ENCODE assay signal across 13 cellular contexts in genomic region chr2:119364798-119365197, GRCh38. TPM values are rescaled to one million over a fixed set of nuclear protein-coding genes. Genes with fewer than 3 reads are reported as not detected.
DNase-seq lines count a peak whose midpoint lies in the region; ATAC-seq, FAIRE-seq and TF ChIP-seq lines count a peak whose summit lies in the region.
"Had no signal": no experiment of that assay in that cellular context is flagged by ENCODE, and none has a peak within 500 bp of the region (broad histone marks: within the 10 kb centered on the region; RNA-seq: fewer than 3 reads in every experiment).

No MANE protein-coding gene starts in this region.

- no peak overlapping the region for H2AFZ ChIP-seq in HepG2 (ENCODE audit: low read length)

- H3K9me3 ChIP-seq in HepG2 (ENCODE audit: low read length) (no peaks in the 10 kb centered on the region), right lobe of liver (no peaks in the 10 kb centered on the region), iPS-20b (ENCODE audit: insufficient read depth, low read depth, low read length) (no peaks in the 10 kb centered on the region)

- no peaks in the 10 kb centered on the region for H3K27me3 Mint-ChIP-seq in activated B cell treated with CpG ODN at 0.5 μM for 24 hours
- no peaks in the 10 kb centered on the region for H3K27me3 Mint-ChIP-seq in stimulated activated naive CD8-positive, alpha-beta T cell treated with anti-CD3 and anti-CD28 coated beads, Interleukin-15, amount 100 ng/mL, for 72 hours

- no peak for TF ChIP-seq RAD21 in HepG2 (CRISPR knock-in tag; IDR thresholded peaks at IDR 0.05)

- H3K36me3 Mint-ChIP-seq in activated B cell treated with CpG ODN at 0.5 μM for 24 hours (ENCODE audit: low read depth): peaks cover 25% of the 10 kb centered on the region

- H3K36me3 ChIP-seq in HepG2 (replicated peaks in 1 of 2; ENCODE audit: control insufficient read depth in 1 of 2, insufficient read depth in 2 of 2, low read length in 2 of 2) (peaks cover 14 to 17% of the 10 kb centered on the region in 2 experiments), right lobe of liver (peaks cover 0 to 18% (median 7%) of the 10 kb centered on the region in 4 donors), iPS-20b (ENCODE audit: insufficient read depth, low read depth, low read length) (peaks cover 17% of the 10 kb centered on the region)

- no peak overlapping the region for H3K27ac ChIP-seq in HepG2 (ENCODE audit: extremely low read length, insufficient read depth, low read length)
- no peak overlapping the region for H3K27ac ChIP-seq in right lobe of liver
- no peak overlapping the region for H3K27ac ChIP-seq in iPS-20b (ENCODE audit: low read length)
- H3K27ac ChIP-seq: RWPE1 had no signal

- no peak for ATAC-seq in HepG2
- no peak for ATAC-seq in right lobe of liver
- ATAC-seq in activated B cell treated with CpG ODN at 0.5 μM for 24 hours (ENCODE audit: low read depth): no peak
- no peak for ATAC-seq in stimulated activated naive CD8-positive, alpha-beta T cell treated with anti-CD3 and anti-CD28 coated beads, Interleukin-15, amount 100 ng/mL, for 72 hours
- no peak for ATAC-seq in HG02610 (IDR thresholded peaks at IDR 0.05; ENCODE audit: unreplicated experiment)

- peaks cover 43% of the 10 kb centered on the region for H3K79me2 ChIP-seq in HepG2 (ENCODE audit: insufficient read depth, low read length)

- in situ Hi-C loops in HepG2 (cut with HindIII; ENCODE audit: extremely low pct_ligation_motif_present, low pct_unique_long_range_greater_than_20kb): no loop called here

- no peaks in the 10 kb centered on the region; a peak in 1 of 5 replicates for H3K27me3 ChIP-seq in HepG2 (ENCODE audit: control insufficient read depth in 1 of 2, insufficient read depth in 2 of 2, low read length in 2 of 2)
- H3K27me3 ChIP-seq in right lobe of liver: no peaks in the 10 kb centered on the region
- no peaks in the 10 kb centered on the region for H3K27me3 ChIP-seq in iPS-20b (ENCODE audit: insufficient read depth, low read length)

- H3K9ac ChIP-seq in HepG2 (ENCODE audit: insufficient read depth, low read depth, low read length) (no peak overlapping the region), iPS-20b (ENCODE audit: low read depth, low read length) (no peak overlapping the region)

- H3K4me1 ChIP-seq in HepG2 (ENCODE audit: insufficient read depth, low read length) (peaks cover 41% of the 10 kb centered on the region), right lobe of liver (peaks cover 0 to 45% (median 7%) of the 10 kb centered on the region in 4 donors), iPS-20b (ENCODE audit: insufficient read depth, low read length) (peaks cover 12% of the 10 kb centered on the region; the same call in 1 of the 2 replicates)

- no peak overlapping the region for H3K4me3 Mint-ChIP-seq in activated B cell treated with CpG ODN at 0.5 μM for 24 hours
- H3K4me3 Mint-ChIP-seq in stimulated activated naive CD8-positive, alpha-beta T cell treated with anti-CD3 and anti-CD28 coated beads, Interleukin-15, amount 100 ng/mL, for 72 hours: peak overlapping the region; percentile 99 to 100

- H3K9me3 Mint-ChIP-seq in activated B cell treated with CpG ODN at 0.5 μM for 24 hours: no peaks in the 10 kb centered on the region
- no peaks in the 10 kb centered on the region for H3K9me3 Mint-ChIP-seq in stimulated activated naive CD8-positive, alpha-beta T cell treated with anti-CD3 and anti-CD28 coated beads, Interleukin-15, amount 100 ng/mL, for 72 hours

- H3K4me1 Mint-ChIP-seq in activated B cell treated with CpG ODN at 0.5 μM for 24 hours: peaks cover 55% of the 10 kb centered on the region
- H3K4me1 Mint-ChIP-seq in stimulated activated naive CD8-positive, alpha-beta T cell treated with anti-CD3 and anti-CD28 coated beads, Interleukin-15, amount 100 ng/mL, for 72 hours: peaks cover 54% of the 10 kb centered on the region

- TF ChIP-seq CTCF in HepG2 (CRISPR knock-in tag; IDR thresholded peaks at IDR 0.05) (no peak), right lobe of liver (IDR thresholded peaks at IDR 0.05) (no peak), activated B cell treated with CpG ODN at 0.5 μM for 24 hours (IDR thresholded peaks at IDR 0.05) (no peak)

- FAIRE-seq in HepG2 (lab: Jason Lieb, UNC): no peak
- FAIRE-seq in GM12892 (lab: Jason Lieb, UNC): no peak
- FAIRE-seq: H54 had no signal

- CTCF ChIA-PET in HepG2 (lab: Yijun Ruan, JAX; ENCODE audit: low intra/inter-chr PET ratio, low total read pairs) (no interaction called here), activated B cell treated with CpG ODN at 0.5 μM for 24 hours (lab: Charles Lee) (no interaction called here)

- peak overlapping the region; percentile 95 for H3K27ac Mint-ChIP-seq in activated B cell treated with CpG ODN at 0.5 μM for 24 hours
- H3K27ac Mint-ChIP-seq in stimulated activated naive CD8-positive, alpha-beta T cell treated with anti-CD3 and anti-CD28 coated beads, Interleukin-15, amount 100 ng/mL, for 72 hours: peak overlapping the region in 1 of 2 donors; percentile 2

- TF ChIP-seq POLR2A in HepG2 (IDR thresholded peaks at IDR 0.05; ENCODE audit: insufficient read depth in 1 of 2, low read depth in 2 of 2, low read length in 2 of 2): no peak
- TF ChIP-seq POLR2A in right lobe of liver (IDR thresholded peaks at IDR 0.05): no peak
- no peak for TF ChIP-seq POLR2A in GM12892 (IDR thresholded peaks at IDR 0.05; ENCODE audit: low read depth, low read length)

- POLR2A ChIA-PET in HepG2 (lab: Yijun Ruan, JAX) (no interaction called here), activated B cell treated with CpG ODN at 0.5 μM for 24 hours (lab: Charles Lee) (interaction anchor here (1.2 kb wide), 1 partner anchor 12 kb away, joined by 3 read pairs; no protein-coding TSS in a partner anchor)

- WGBS in HepG2 (ENCODE audit: low lambda C conversion rate): 93% methylated on average over 6 of the region's 6 CpGs
- WGBS in right lobe of liver (ENCODE audit: insufficient coverage, low coverage, low lambda C conversion rate, missing lambda C conversion rate): 92% methylated on average over 6 of the region's 6 CpGs

- H3K4me3 ChIP-seq in HepG2 (replicated peaks in 1 of 3; ENCODE audit: insufficient read depth in 1 of 3, low read depth in 2 of 3, low read length in 3 of 3) (no peak overlapping the region), right lobe of liver (no peak overlapping the region), iPS-20b (ENCODE audit: low read length) (peak overlapping the region; percentile 90; the same call in 1 of the 2 replicates)

- DNase-seq in HepG2 (ENCODE audit: low spot score) (no peak), right lobe of liver (no peak), activated B cell treated with CpG ODN at 0.5 μM for 24 hours (no peak), NCI-H1105 treated with DMSO at 0.1 percent for 48 hours (lab: John Stamatoyannopoulos, UW) (no peak), GM12892 (ENCODE audit: insufficient read length) (no peak)
- DNase-seq in stimulated activated naive CD8-positive, alpha-beta T cell treated with anti-CD3 and anti-CD28 coated beads, Interleukin-15, amount 100 ng/mL, for 72 hours: no peak
- DNase-seq: activated CD4-positive, CD25-positive, alpha-beta regulatory T cell; effector CD4-positive, alpha-beta T cell; head of caudate nucleus had no signal

- TF ChIP-seq EP300 in HepG2 (IDR thresholded peaks at IDR 0.05; ENCODE audit: low read depth in 2 of 2, low read length in 2 of 2) (no peak), HepG2 (CRISPR knock-in tag; IDR thresholded peaks at IDR 0.05; ENCODE audit: borderline replicate concordance) (no peak)

- intact Hi-C loops in HepG2 (cut with micrococcal nuclease; ENCODE audit: unreplicated experiment) (loop anchor here (5.0 kb wide), 2 partner anchors 68 to 72 kb away; partner anchors contain the start of gene TMEM37), right lobe of liver (cut with DNase I) (no loop called here), activated B cell treated with CpG ODN at 0.5 μM for 24 hours (cut with micrococcal nuclease) (loop anchor here (5.0 to 10.0 kb wide), 6 partner anchors 142 to 1142 kb away; partner anchors contain the start of genes INHBB, STEAP3 and TMEM185B)

- H4K20me1 ChIP-seq in HepG2 (ENCODE audit: insufficient read depth, low read length): peaks cover 20% of the 10 kb centered on the region

- H3K4me2 ChIP-seq in HepG2 (ENCODE audit: low read depth, low read length): peak overlapping the region; percentile 97

- BruUV-seq in HepG2 (replicated peaks; lab: Mats Ljungman, UMichigan): no TSS peak

RNA-seq across cellular contexts. Expression of gene C2orf76, which starts 1.8 kb away (rescaled TPM):
- total RNA-seq in HepG2 (2016; rRNA removed; fragmentation: Illumina TruSeq; extraction: Trizol): 8.5 TPM in 2 replicates
- 4.1 and 6.0 TPM in 2 replicates for total RNA-seq in HepG2 (2016; cell fraction: cytosol; rRNA removed; fragmentation: Illumina TruSeq; extraction: Trizol; ENCODE audit: low read depth)
- 8.0 and 10.5 TPM in 2 replicates for total RNA-seq in HepG2 (2016; cell fraction: insoluble cytoplasmic fraction; rRNA removed; fragmentation: Illumina TruSeq; extraction: Trizol)
- 5.2 and 6.1 TPM in 2 replicates for total RNA-seq in HepG2 (2016; cell fraction: membrane; rRNA removed; fragmentation: Illumina TruSeq; extraction: Trizol)
- total RNA-seq in HepG2 (2016; cell fraction: nucleus; rRNA removed; fragmentation: Illumina TruSeq; extraction: Trizol): 4.3 and 7.4 TPM in 2 replicates
- polyA plus RNA-seq in HepG2 (2011; rRNA removed): 6.5 and 7.7 TPM in 2 replicates
- 1.7 and 3.8 TPM in 2 replicates for polyA plus RNA-seq in HepG2 (2011; cell fraction: cytosol; rRNA removed)
- 1.0 and 1.4 TPM in 2 replicates for polyA plus RNA-seq in HepG2 (2011; cell fraction: nucleus; rRNA removed)
- polyA plus RNA-seq in HepG2 (2012): 5.3 and 7.3 TPM in 2 replicates
- 5.1 and 5.7 TPM in 2 replicates for polyA plus RNA-seq in HepG2 (2016; cell fraction: cytosol; fragmentation: Illumina TruSeq; extraction: Trizol; ENCODE audit: low read depth)
- 11.9 and 12.5 TPM in 2 replicates for polyA plus RNA-seq in HepG2 (2016; cell fraction: insoluble cytoplasmic fraction; fragmentation: Illumina TruSeq; extraction: Trizol; ENCODE audit: low read depth)
- polyA plus RNA-seq in HepG2 (2016; cell fraction: membrane; fragmentation: Illumina TruSeq; extraction: Trizol; ENCODE audit: low read depth): 4.6 and 5.4 TPM in 2 replicates
- 3.6 and 7.1 TPM in 2 replicates for polyA plus RNA-seq in HepG2 (2016; cell fraction: nucleus; fragmentation: Illumina TruSeq; extraction: Trizol; ENCODE audit: insufficient read depth, low read depth)
- 0.96 and 1.4 TPM in 2 replicates for polyA minus RNA-seq in HepG2 (2011; rRNA and poly(A)+ RNA removed; ENCODE audit: low replicate concordance)
- 1.5 and 1.8 TPM in 2 replicates for polyA minus RNA-seq in HepG2 (2011; cell fraction: cytosol; rRNA and poly(A)+ RNA removed)
- polyA minus RNA-seq in HepG2 (2011; cell fraction: nucleus; rRNA and poly(A)+ RNA removed): 3.7 and 4.2 TPM in 2 replicates
- 1 to 10 TPM; 2.6 to 5.5 (median 3.5) TPM for total RNA-seq in right lobe of liver
- total RNA-seq in activated B cell treated with CpG ODN at 0.5 μM for 24 hours: 10.0 and 11.0 TPM in 2 replicates
- 19.7 TPM for polyA plus RNA-seq in GM12892 (2012; ENCODE audit: missing spikeins)

RNA-seq across cellular contexts. Expression of gene DBI, which starts 2.0 kb away (rescaled TPM):
- 659 and 853 TPM in 2 replicates for total RNA-seq in HepG2 (2016; rRNA removed; fragmentation: Illumina TruSeq; extraction: Trizol)
- total RNA-seq in HepG2 (2016; cell fraction: cytosol; rRNA removed; fragmentation: Illumina TruSeq; extraction: Trizol; ENCODE audit: low read depth): 310 and 434 TPM in 2 replicates
- 674 and 918 TPM in 2 replicates for total RNA-seq in HepG2 (2016; cell fraction: insoluble cytoplasmic fraction; rRNA removed; fragmentation: Illumina TruSeq; extraction: Trizol)
- 378 and 472 TPM in 2 replicates for total RNA-seq in HepG2 (2016; cell fraction: membrane; rRNA removed; fragmentation: Illumina TruSeq; extraction: Trizol)
- total RNA-seq in HepG2 (2016; cell fraction: nucleus; rRNA removed; fragmentation: Illumina TruSeq; extraction: Trizol): 241 and 297 TPM in 2 replicates
- polyA plus RNA-seq in HepG2 (2011; rRNA removed): 330 and 331 TPM in 2 replicates
- polyA plus RNA-seq in HepG2 (2011; cell fraction: cytosol; rRNA removed): 381 and 407 TPM in 2 replicates
- 73.2 and 81.0 TPM in 2 replicates for polyA plus RNA-seq in HepG2 (2011; cell fraction: nucleus; rRNA removed)
- polyA plus RNA-seq in HepG2 (2012): 321 and 573 TPM in 2 replicates
- polyA plus RNA-seq in HepG2 (2016; cell fraction: cytosol; fragmentation: Illumina TruSeq; extraction: Trizol; ENCODE audit: low read depth): 519 and 818 TPM in 2 replicates
- polyA plus RNA-seq in HepG2 (2016; cell fraction: insoluble cytoplasmic fraction; fragmentation: Illumina TruSeq; extraction: Trizol; ENCODE audit: low read depth): 1,321 and 1,540 TPM in 2 replicates
- 517 and 687 TPM in 2 replicates for polyA plus RNA-seq in HepG2 (2016; cell fraction: membrane; fragmentation: Illumina TruSeq; extraction: Trizol; ENCODE audit: low read depth)
- 644 and 685 TPM in 2 replicates for polyA plus RNA-seq in HepG2 (2016; cell fraction: nucleus; fragmentation: Illumina TruSeq; extraction: Trizol; ENCODE audit: insufficient read depth, low read depth)
- 87.2 and 175 TPM in 2 replicates for polyA minus RNA-seq in HepG2 (2011; rRNA and poly(A)+ RNA removed; ENCODE audit: low replicate concordance)
- 58.8 and 65.3 TPM in 2 replicates for polyA minus RNA-seq in HepG2 (2011; cell fraction: cytosol; rRNA and poly(A)+ RNA removed)
- polyA minus RNA-seq in HepG2 (2011; cell fraction: nucleus; rRNA and poly(A)+ RNA removed): 84.6 and 100.0 TPM in 2 replicates
- total RNA-seq in right lobe of liver: 100 to 1,000 TPM; 132 to 314 (median 191) TPM
- total RNA-seq in activated B cell treated with CpG ODN at 0.5 μM for 24 hours: 112 TPM in 2 replicates
- polyA plus RNA-seq in GM12892 (2012; ENCODE audit: missing spikeins): 607 TPM

Comparison
In these comparisons a context has a peak if more than half of its experiments do, and no peak if none do; other contexts are left out.
1. intact Hi-C loops: an anchor here in HepG2 (5.0 kb wide) and activated B cell treated with CpG ODN at 0.5 μM for 24 hours (5.0 to 10.0 kb wide); none called in right lobe of liver.